In the genomic region with DNA sequence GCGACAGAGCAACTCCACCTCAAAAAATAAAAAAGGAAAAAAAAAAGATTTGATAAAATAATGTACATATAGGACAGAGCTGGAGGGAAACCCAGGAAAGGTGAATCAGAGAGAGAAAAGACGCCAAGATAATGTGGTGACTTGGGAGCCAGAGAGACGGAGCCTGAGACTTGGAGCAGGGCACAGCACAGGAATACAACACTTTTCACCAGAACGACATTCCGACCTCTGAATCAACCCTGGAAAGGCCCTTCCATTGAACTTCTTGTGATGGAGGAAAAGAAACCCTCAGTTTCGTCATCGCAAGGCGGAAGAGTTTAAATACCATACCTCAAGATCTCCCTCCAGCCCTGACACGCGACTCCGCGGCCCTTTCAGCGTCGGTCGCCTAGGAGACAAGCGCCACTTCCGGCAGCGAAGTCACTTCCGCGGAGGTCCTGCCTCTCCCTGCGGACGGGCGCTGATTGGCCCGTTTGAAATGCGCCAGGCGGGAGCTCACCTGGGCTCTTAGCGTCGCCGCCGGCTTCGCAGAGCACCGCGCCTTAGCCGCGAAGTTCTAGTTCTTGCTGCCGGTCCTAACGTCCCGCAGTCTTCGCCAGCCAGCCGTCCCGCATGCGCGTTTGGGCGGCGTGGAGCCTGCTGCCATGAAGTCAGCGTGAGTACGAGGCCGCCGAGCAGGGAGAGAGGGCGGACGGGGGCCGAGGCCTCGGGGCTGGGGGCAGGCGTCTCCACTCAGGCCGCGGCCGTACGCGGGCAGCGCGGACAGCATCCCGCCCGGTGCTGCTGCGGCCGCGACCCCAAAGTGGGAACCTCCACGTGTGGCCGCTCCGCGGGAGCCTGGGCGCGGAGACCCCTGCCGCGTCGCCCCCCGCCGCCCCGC, we compare ENCODE assay signal across 8 cellular contexts. TPM values are rescaled to one million over a fixed set of nuclear protein-coding genes. Genes with fewer than 3 reads are reported as not detected.
DNase-seq lines count a peak whose midpoint lies in the region; ATAC-seq, FAIRE-seq and TF ChIP-seq lines count a peak whose summit lies in the region.

A gene (plus strand): TSS at position 528 of the 880 bp plus-strand sequence. CDS start 117 bp downstream, at position 645.

- peak within 1 kb of the TSS in 1 of 2 donors; percentile 28 for H3K27ac ChIP-seq in kidney (ENCODE audit: low read depth in 2 of 2, low read length in 2 of 2)

- peak within 1 kb of the TSS; percentile 16 to 48 for H3K9ac ChIP-seq in kidney (ENCODE audit: low read length in 2 of 2)

- no peak for FAIRE-seq in kidney (lab: Jason Lieb, UNC)

- DNase-seq in AG10803 (ENCODE audit: low read depth): peak; percentile 95
- DNase-seq in NCI-H460 (ENCODE audit: extremely low read depth, low read depth): peak; percentile 91
- DNase-seq in activated CD4-positive, CD25-positive, alpha-beta regulatory T cell treated with anti-CD3 and anti-CD28 coated beads, Interleukin-2, amount 50 U/mL, for 72 hours: peak; percentile 92
- peak; percentile 99 for DNase-seq in cerebellum (ENCODE audit: low spot score)
- DNase-seq in kidney: peak; percentile 97
- peak; percentile 95 for DNase-seq in stimulated activated CD4-positive, alpha-beta T cell treated with anti-CD3 and anti-CD28 coated beads, Interleukin-15, amount 100 ng/mL, for 24 hours

- intact Hi-C loops in kidney (cut with DNase I): no loop called here

- TF ChIP-seq CTCF in AG10803 (conservative IDR thresholded peaks at IDR 0.05; ENCODE audit: low read length): no peak
- TF ChIP-seq CTCF in kidney (IDR thresholded peaks at IDR 0.05; ENCODE audit: borderline replicate concordance, extremely low read depth, insufficient read depth): no peak

- H3K4me3 ChIP-seq in AG10803 (ENCODE audit: low read length) (peak within 1 kb of the TSS; percentile 90), kidney (ENCODE audit: low read length in 2 of 2) (peak within 1 kb of the TSS; percentile 75 to 85)

- peaks cover 0 to 3% of the 10 kb centered on the region in 2 donors for H3K4me1 ChIP-seq in kidney (ENCODE audit: control insufficient read depth in 1 of 2, insufficient read depth in 1 of 2, low read depth in 1 of 2, low read length in 2 of 2)

- peaks cover 0 to 6% of the 10 kb centered on the region in 2 donors for H3K36me3 ChIP-seq in kidney (ENCODE audit: control insufficient read depth in 1 of 2, insufficient read depth in 2 of 2, low read length in 2 of 2)

- ATAC-seq in GM19035 (IDR thresholded peaks at IDR 0.05; ENCODE audit: unreplicated experiment) (peak; percentile 91), HG03354 (IDR thresholded peaks at IDR 0.05; ENCODE audit: poor library complexity, severe bottlenecking, unreplicated experiment) (peak; percentile 96)

- H3K9me3 ChIP-seq in kidney (ENCODE audit: control insufficient read depth in 1 of 2, low read length in 2 of 2): no peaks in the 10 kb centered on the region

RNA-seq across cellular contexts. Expression of the gene that starts here (rescaled TPM):
- total RNA-seq in NCI-H460 (2014; rRNA removed; shearing (Covaris generic)): 54.1 and 60.9 TPM in 2 replicates
- 158 and 169 TPM in 2 replicates for polyA plus RNA-seq in NCI-H460 (2014; cell fraction: nucleus; rRNA removed)
- total RNA-seq in cerebellum: 14.9 TPM
- total RNA-seq in kidney: 2.5 TPM
- 3.6 TPM for polyA plus RNA-seq in kidney (ENCODE audit: insufficient read depth, low read depth, low replicate concordance)
